In genomic region chr1:14968251-14968812, GRCh38 we compare ENCODE assay signal across 9 cellular contexts.
A peak's percentile ranks its signal among the peaks of the same experiment; 100 is the strongest.
DNase-seq lines count a peak whose midpoint lies in the region; ATAC-seq and TF ChIP-seq lines count a peak whose summit lies in the region.
"Had no signal": no experiment of that assay in that cellular context is flagged by ENCODE, and none has a peak within 500 bp of the region (broad histone marks: within the 10 kb centered on the region; RNA-seq: fewer than 3 reads in every experiment).

No MANE protein-coding gene starts in this region.

- peak overlapping the region in 1 of 2 experiments; percentile 85 for H3K14ac ChIP-seq in mesenchymal stem cell (ENCODE audit: low read length in 2 of 2)

- H3K4me3 ChIP-seq in epithelial cell of esophagus (ENCODE audit: low read length): no peak overlapping the region
- peak overlapping the region in 1 of 2 experiments; percentile 59 for H3K4me3 ChIP-seq in mesenchymal stem cell (ENCODE audit: insufficient read depth in 1 of 2, low read depth in 1 of 2, low read length in 2 of 2)

- peak overlapping the region; percentile 84 for H3K9ac ChIP-seq in mesenchymal stem cell (ENCODE audit: low read length)

- H2AFZ ChIP-seq in mesenchymal stem cell (ENCODE audit: low read depth, low read length): no peak overlapping the region

- H2BK15ac ChIP-seq in mesenchymal stem cell (ENCODE audit: low read depth, poor library complexity, severe bottlenecking): peak overlapping the region; percentile 6

- H3K4ac ChIP-seq in mesenchymal stem cell (ENCODE audit: low read depth in 1 of 2, low read length in 2 of 2): peak overlapping the region; percentile 60 to 61

- no peak overlapping the region for H3K4me2 ChIP-seq in mesenchymal stem cell (ENCODE audit: low read length, poor library complexity, severe bottlenecking)

- peak overlapping the region; percentile 74 for H3K4me3 Mint-ChIP-seq in activated naive CD8-positive, alpha-beta T cell treated with anti-CD3 and anti-CD28 coated beads, Interleukin-2, amount 10 ng/mL, durations not matched to agents 7 days and 5 days
- no peak overlapping the region for H3K4me3 Mint-ChIP-seq in activated naive CD8-positive, alpha-beta T cell treated with anti-CD3 and anti-CD28 coated beads for 36 hours

- no peaks in the 10 kb centered on the region for H3K27me3 ChIP-seq in mesenchymal stem cell (ENCODE audit: control insufficient read depth in 1 of 2, insufficient read depth in 1 of 2, low read length in 2 of 2)

- no peak overlapping the region for H2BK120ac ChIP-seq in mesenchymal stem cell (ENCODE audit: low read depth, low read length)

- H3K36me3 Mint-ChIP-seq in activated naive CD8-positive, alpha-beta T cell treated with anti-CD3 and anti-CD28 coated beads, Interleukin-2, amount 10 ng/mL, durations not matched to agents 7 days and 5 days: no peaks in the 10 kb centered on the region
- H3K36me3 Mint-ChIP-seq in activated naive CD8-positive, alpha-beta T cell treated with anti-CD3 and anti-CD28 coated beads for 36 hours: peaks cover 1% of the 10 kb centered on the region

- no peaks in the 10 kb centered on the region for H3K9me3 ChIP-seq in mesenchymal stem cell (ENCODE audit: control insufficient read depth, low read length)

- H3K23ac ChIP-seq in mesenchymal stem cell (ENCODE audit: low read length in 2 of 2): no peak overlapping the region

- peak overlapping the region; percentile 48 for H4K91ac ChIP-seq in mesenchymal stem cell (ENCODE audit: low read length)

- H3K18ac ChIP-seq in mesenchymal stem cell (ENCODE audit: low read depth in 1 of 2, low read length in 2 of 2): peak overlapping the region; percentile 76 to 94

- peak overlapping the region; percentile 78 for H4K8ac ChIP-seq in mesenchymal stem cell (ENCODE audit: low read length)

- peak overlapping the region; percentile 92 for H3K27ac Mint-ChIP-seq in activated naive CD8-positive, alpha-beta T cell treated with anti-CD3 and anti-CD28 coated beads, Interleukin-2, amount 10 ng/mL, durations not matched to agents 7 days and 5 days
- H3K27ac Mint-ChIP-seq in activated naive CD8-positive, alpha-beta T cell treated with anti-CD3 and anti-CD28 coated beads for 36 hours: no peak overlapping the region

- ATAC-seq in activated naive CD8-positive, alpha-beta T cell treated with anti-CD3 and anti-CD28 coated beads, Interleukin-2, amount 10 ng/mL, durations not matched to agents 7 days and 5 days (ENCODE audit: low read depth): no peak
- no peak for ATAC-seq in HG03196 (IDR thresholded peaks at IDR 0.05; ENCODE audit: unreplicated experiment)

- DNase-seq in activated naive CD8-positive, alpha-beta T cell treated with anti-CD3 and anti-CD28 coated beads, Interleukin-2, amount 10 ng/mL, durations not matched to agents 7 days and 5 days: no peak
- no peak for DNase-seq in activated naive CD8-positive, alpha-beta T cell treated with anti-CD3 and anti-CD28 coated beads for 36 hours
- DNase-seq in epithelial cell of esophagus (ENCODE audit: low read depth) (peak; percentile 76), mesenchymal stem cell (peak; percentile 93), NCI-H1092 (lab: John Stamatoyannopoulos, UW) (no peak), DMS153 (lab: John Stamatoyannopoulos, UW) (no peak), NCI-H2081 treated with DMSO at 0.1 percent for 48 hours (lab: John Stamatoyannopoulos, UW) (no peak)
- DNase-seq: cortex of kidney had no signal

- peaks cover 18% of the 10 kb centered on the region for H3K4me1 Mint-ChIP-seq in activated naive CD8-positive, alpha-beta T cell treated with anti-CD3 and anti-CD28 coated beads, Interleukin-2, amount 10 ng/mL, durations not matched to agents 7 days and 5 days
- peaks cover 12% of the 10 kb centered on the region for H3K4me1 Mint-ChIP-seq in activated naive CD8-positive, alpha-beta T cell treated with anti-CD3 and anti-CD28 coated beads for 36 hours

- POLR2A ChIA-PET in activated naive CD8-positive, alpha-beta T cell treated with anti-CD3 and anti-CD28 coated beads, Interleukin-2, amount 10 ng/mL, durations not matched to agents 7 days and 5 days (lab: Charles Lee): no interaction called here

- peaks cover 4% of the 10 kb centered on the region for H3K27me3 Mint-ChIP-seq in activated naive CD8-positive, alpha-beta T cell treated with anti-CD3 and anti-CD28 coated beads, Interleukin-2, amount 10 ng/mL, durations not matched to agents 7 days and 5 days
- peaks cover 3% of the 10 kb centered on the region for H3K27me3 Mint-ChIP-seq in activated naive CD8-positive, alpha-beta T cell treated with anti-CD3 and anti-CD28 coated beads for 36 hours

- H3K36me3 ChIP-seq in mesenchymal stem cell (ENCODE audit: control insufficient read depth in 1 of 2, insufficient read depth in 2 of 2, low read depth in 1 of 2, low read length in 2 of 2): peaks cover 3 to 24% of the 10 kb centered on the region in 2 experiments

- 48% methylated on average over 14 of the region's 14 CpGs for WGBS in mesenchymal stem cell

- H2AK5ac ChIP-seq in mesenchymal stem cell (ENCODE audit: low read length, severe bottlenecking): peak overlapping the region; percentile 76

- H2BK5ac ChIP-seq in mesenchymal stem cell (ENCODE audit: low read depth, low read length, poor library complexity, severe bottlenecking): peak overlapping the region; percentile 69

- H3K9me3 Mint-ChIP-seq in activated naive CD8-positive, alpha-beta T cell treated with anti-CD3 and anti-CD28 coated beads, Interleukin-2, amount 10 ng/mL, durations not matched to agents 7 days and 5 days: peaks cover under 1% of the 10 kb centered on the region
- H3K9me3 Mint-ChIP-seq in activated naive CD8-positive, alpha-beta T cell treated with anti-CD3 and anti-CD28 coated beads for 36 hours: no peaks in the 10 kb centered on the region

- H3K79me1 ChIP-seq in mesenchymal stem cell (replicated peaks; ENCODE audit: low read length, poor library complexity, severe bottlenecking): peaks cover 32% of the 10 kb centered on the region

- no peak for TF ChIP-seq CTCF in epithelial cell of esophagus (IDR thresholded peaks at IDR 0.05; ENCODE audit: insufficient read depth, low read depth, low read length, missing control alignments)

- H3K4me1 ChIP-seq in mesenchymal stem cell (ENCODE audit: control insufficient read depth, insufficient read depth, low read depth, low read length): peaks cover 25% of the 10 kb centered on the region

- peak overlapping the region; percentile 92 for H3K27ac ChIP-seq in mesenchymal stem cell (ENCODE audit: low read length, poor library complexity, severe bottlenecking)

- H2BK12ac ChIP-seq in mesenchymal stem cell (ENCODE audit: low read length in 2 of 2): peak overlapping the region; percentile 49 to 69

Comparison
In these comparisons a context has a peak if more than half of its experiments do, and no peak if none do; other contexts are left out.
1. DNase-seq: peak in epithelial cell of esophagus (single experiment) and mesenchymal stem cell (single experiment); none in activated naive CD8-positive, alpha-beta T cell treated with anti-CD3 and anti-CD28 coated beads, Interleukin-2, amount 10 ng/mL, durations not matched to agents 7 days and 5 days (single experiment), activated naive CD8-positive, alpha-beta T cell treated with anti-CD3 and anti-CD28 coated beads for 36 hours (single experiment), NCI-H1092 (single experiment), DMS153 (single experiment) and NCI-H2081 treated with DMSO at 0.1 percent for 48 hours (single experiment).